Comparison of ENCODE assay signal across 16 cellular contexts in genomic region chr7:126720232-126720631, GRCh38.
DNase-seq lines count a peak whose midpoint lies in the region; ATAC-seq and FAIRE-seq lines count a peak whose summit lies in the region.
"Had no signal": no experiment of that assay in that cellular context is flagged by ENCODE, and none has a peak within 500 bp of the region (broad histone marks: within the 10 kb centered on the region; RNA-seq: fewer than 3 reads in every experiment).

No MANE protein-coding gene starts in this region.

- no peak overlapping the region for H2AFZ ChIP-seq in mesenchymal stem cell (ENCODE audit: low read depth, low read length)

- no peak overlapping the region for H2BK15ac ChIP-seq in mesenchymal stem cell (ENCODE audit: low read depth, poor library complexity, severe bottlenecking)

- no peak overlapping the region for H2BK12ac ChIP-seq in mesenchymal stem cell (ENCODE audit: low read length in 2 of 2)

- H3K36me3 ChIP-seq in mesenchymal stem cell (ENCODE audit: control insufficient read depth in 1 of 2, insufficient read depth in 2 of 2, low read depth in 1 of 2, low read length in 2 of 2) = no peaks in the 10 kb centered on the region
- H3K36me3 ChIP-seq: gastroesophageal sphincter had no signal

- H3K4me1 ChIP-seq in mesenchymal stem cell (ENCODE audit: control insufficient read depth, insufficient read depth, low read depth, low read length) = no peaks in the 10 kb centered on the region
- H3K4me1 ChIP-seq: gastroesophageal sphincter had no signal

- no peak overlapping the region for H3K27ac ChIP-seq in mesenchymal stem cell (ENCODE audit: low read length, poor library complexity, severe bottlenecking)
- H3K27ac ChIP-seq: gastroesophageal sphincter had no signal

- no peak overlapping the region for H2BK120ac ChIP-seq in mesenchymal stem cell (ENCODE audit: low read depth, low read length)

- H3K27me3 ChIP-seq in mesenchymal stem cell (ENCODE audit: control insufficient read depth in 1 of 2, insufficient read depth in 1 of 2, low read length in 2 of 2) = no peaks in the 10 kb centered on the region
- H3K27me3 ChIP-seq: gastroesophageal sphincter had no signal

- H3K4ac ChIP-seq in mesenchymal stem cell (ENCODE audit: low read depth in 1 of 2, low read length in 2 of 2) = no peak overlapping the region

- H3K9me3 ChIP-seq in mesenchymal stem cell (ENCODE audit: control insufficient read depth, low read length) = no peaks in the 10 kb centered on the region
- H3K9me3 ChIP-seq: gastroesophageal sphincter had no signal

- no peak overlapping the region for H3K4me2 ChIP-seq in mesenchymal stem cell (ENCODE audit: low read length, poor library complexity, severe bottlenecking)

- H4K8ac ChIP-seq in mesenchymal stem cell (ENCODE audit: low read length) = no peak overlapping the region

- no peak overlapping the region for H4K91ac ChIP-seq in mesenchymal stem cell (ENCODE audit: low read length)

- H3K4me3 ChIP-seq in mesenchymal stem cell (ENCODE audit: insufficient read depth in 1 of 2, low read depth in 1 of 2, low read length in 2 of 2) = no peak overlapping the region
- H3K4me3 ChIP-seq: gastroesophageal sphincter had no signal

- H3K14ac ChIP-seq in mesenchymal stem cell (ENCODE audit: low read length in 2 of 2) = no peak overlapping the region

- no peak for DNase-seq in globus pallidus (ENCODE audit: low spot score)
- DNase-seq in mesenchymal stem cell = no peak
- DNase-seq in RCC 7860 (ENCODE audit: low spot score) = no peak
- no peak for DNase-seq in NCI-H1694 treated with DMSO at 0.1 percent for 48 hours (lab: John Stamatoyannopoulos, UW)
- DNase-seq: activated T-cell treated with anti-CD3 and anti-CD28 coated beads, Interleukin-2, amount 50 U/mL, for 1 hour; effector memory CD8-positive, alpha-beta T cell; KBM-7; left colon; trophoblast cell had no signal

- ATAC-seq in GM18499 (IDR thresholded peaks at IDR 0.05; ENCODE audit: insufficient read depth, unreplicated experiment) = peak; percentile 92
- peak; percentile 83 for ATAC-seq in GM19397 (IDR thresholded peaks at IDR 0.05; ENCODE audit: unreplicated experiment)
- ATAC-seq in HG02678 (IDR thresholded peaks at IDR 0.05; ENCODE audit: unreplicated experiment) = peak; percentile 84
- peak; percentile 89 for ATAC-seq in HG03342 (IDR thresholded peaks at IDR 0.05; ENCODE audit: unreplicated experiment)
- ATAC-seq: effector memory CD8-positive, alpha-beta T cell; gastroesophageal sphincter; left colon had no signal

- no peak overlapping the region for H2AK5ac ChIP-seq in mesenchymal stem cell (ENCODE audit: low read length, severe bottlenecking)

- no peak overlapping the region for H2BK5ac ChIP-seq in mesenchymal stem cell (ENCODE audit: low read depth, low read length, poor library complexity, severe bottlenecking)

- H3K79me1 ChIP-seq in mesenchymal stem cell (replicated peaks; ENCODE audit: low read length, poor library complexity, severe bottlenecking) = no peaks in the 10 kb centered on the region

- H3K9ac ChIP-seq in mesenchymal stem cell (ENCODE audit: low read length) = no peak overlapping the region

- WGBS in mesenchymal stem cell = 91% methylated on average over 2 of the region's 2 CpGs

- no peak overlapping the region for H3K23ac ChIP-seq in mesenchymal stem cell (ENCODE audit: low read length in 2 of 2)

- H3K18ac ChIP-seq in mesenchymal stem cell (ENCODE audit: low read depth in 1 of 2, low read length in 2 of 2) = no peak overlapping the region

- no peak for FAIRE-seq in RCC 7860 (lab: Jason Lieb, UNC)
- FAIRE-seq: astrocyte, H1 had no signal
